ENCODE assay signal across 20 cellular contexts in genomic region chr17:4551141-4551540, GRCh38. TPM values are rescaled to one million over a fixed set of nuclear protein-coding genes. Genes with fewer than 3 reads are reported as not detected.
DNase-seq lines count a peak whose midpoint lies in the region; ATAC-seq and TF ChIP-seq lines count a peak whose summit lies in the region.
"Had no signal": no experiment of that assay in that cellular context is flagged by ENCODE, and none has a peak within 500 bp of the region (broad histone marks: within the 10 kb centered on the region; RNA-seq: fewer than 3 reads in every experiment).

No MANE protein-coding gene starts in this region.

- H3K4me3 ChIP-seq in HCT116 (replicated peaks in 1 of 2; ENCODE audit: low read depth in 1 of 2, low read length in 2 of 2) = no peak overlapping the region
- no peak overlapping the region for H3K4me3 ChIP-seq in WERI-Rb-1 (ENCODE audit: low read depth, low read length)
- H3K4me3 ChIP-seq in neural progenitor cell = no peak overlapping the region
- H3K4me3 ChIP-seq in aorta (ENCODE audit: low read length in 2 of 2) = no peak overlapping the region
- H3K4me3 ChIP-seq: cardiac muscle cell, heart right ventricle, stomach had no signal

- no peak overlapping the region for H3K27ac Mint-ChIP-seq in neural progenitor cell
- H3K27ac Mint-ChIP-seq: naive thymus-derived CD4-positive, alpha-beta T cell had no signal

- peaks cover 16% of the 10 kb centered on the region for H3K4me1 Mint-ChIP-seq in neural progenitor cell

- H3K36me3 ChIP-seq in HCT116 (ENCODE audit: control insufficient read depth in 1 of 2, insufficient read depth in 2 of 2, low read length in 2 of 2) (peaks cover 36 to 82% of the 10 kb centered on the region in 2 experiments), WERI-Rb-1 (peaks cover 71% of the 10 kb centered on the region), neural progenitor cell (no peaks in the 10 kb centered on the region), aorta (ENCODE audit: control insufficient read depth in 1 of 2, insufficient read depth in 2 of 2, low read length in 1 of 2) (peaks cover 0 to 10% of the 10 kb centered on the region in 2 donors)

- intact Hi-C loops in HCT116 (cut with micrococcal nuclease) = no loop called here
- intact Hi-C loops in aorta (cut with DNase I) = no loop called here

- H3K9ac ChIP-seq in HCT116 (ENCODE audit: low read length) (no peak overlapping the region), neural progenitor cell (no peak overlapping the region)

- DNase-seq in activated naive CD4-positive, alpha-beta T cell treated with anti-CD3 and anti-CD28 coated beads, Interleukin-2, amount 50 U/mL, for 16 hours = peak; percentile 21
- DNase-seq in activated naive CD4-positive, alpha-beta T cell (lab: John Stamatoyannopoulos, UW) = no peak
- DNase-seq in HCT116 (ENCODE audit: low read depth, low spot score) (no peak), WERI-Rb-1 (no peak), neural progenitor cell (ENCODE audit: low spot score) (no peak), aorta (no peak)
- DNase-seq: activated CD4-positive, alpha-beta T cell treated with anti-CD3 and anti-CD28 coated beads for 4 hours; activated gamma-delta T cell treated with Interleukin-2 at 50 U/mL for 16 hours; BE2C; heart right ventricle; left colon; naive thymus-derived CD4-positive, alpha-beta T cell; NCI-H187 treated with DMSO at 0.1 percent for 48 hours; retina; stomach had no signal

- POLR2A ChIA-PET in HCT116 (lab: Charles Lee) = no interaction called here

- peaks cover 6% of the 10 kb centered on the region for H3K36me3 Mint-ChIP-seq in neural progenitor cell

- H4K20me1 ChIP-seq in HCT116 (ENCODE audit: insufficient read depth) (peaks cover 3% of the 10 kb centered on the region; the same call in 1 of the 2 replicates), neural progenitor cell (ENCODE audit: low read depth) (peaks cover 4% of the 10 kb centered on the region)

- TF ChIP-seq POLR2A in HCT116 (IDR thresholded peaks at IDR 0.05; ENCODE audit: borderline replicate concordance, extremely low read depth, insufficient read depth, insufficient read length) = no peak

- H3K79me2 ChIP-seq in HCT116 (ENCODE audit: insufficient read depth, low read length) = peaks cover 90% of the 10 kb centered on the region
- peaks cover 18% of the 10 kb centered on the region for H3K79me2 ChIP-seq in neural progenitor cell (ENCODE audit: low read depth)

- H3K27me3 Mint-ChIP-seq in neural progenitor cell (ENCODE audit: insufficient read depth, low read depth) = peaks cover 8% of the 10 kb centered on the region
- H3K27me3 Mint-ChIP-seq: naive thymus-derived CD4-positive, alpha-beta T cell had no signal

- peak; percentile 65 for ATAC-seq in HCT116
- no peak for ATAC-seq in GM18511 (IDR thresholded peaks at IDR 0.05; ENCODE audit: unreplicated experiment)
- ATAC-seq in aorta (ENCODE audit: low FRiP score) = no peak
- no peak for ATAC-seq in HG03521 (IDR thresholded peaks at IDR 0.05; ENCODE audit: unreplicated experiment)
- ATAC-seq: heart right ventricle; left colon; naive thymus-derived CD4-positive, alpha-beta T cell had no signal

- H3K27ac ChIP-seq in HCT116 (ENCODE audit: low read depth, low read length) (no peak overlapping the region), WERI-Rb-1 (no peak overlapping the region), neural progenitor cell (no peak overlapping the region), aorta (ENCODE audit: low read depth in 1 of 2, low read length in 2 of 2) (no peak overlapping the region)
- H3K27ac ChIP-seq: cardiac muscle cell, epithelial cell of prostate, heart right ventricle, stomach had no signal

- H3K9me2 ChIP-seq in HCT116 (ENCODE audit: insufficient read depth) = no peaks in the 10 kb centered on the region

- TF ChIP-seq RAD21 in HCT116 (IDR thresholded peaks at IDR 0.05; ENCODE audit: low read depth) = no peak; the same call in 1 of the 2 replicates

- RAD21 ChIA-PET in HCT116 (lab: Charles Lee; ENCODE audit: low non-redundant PET in 1 of 2, low total read pairs in 2 of 2, uncharacterized antibody in 2 of 2, unreplicated experiment in 2 of 2) = no interaction called here

- no TSS peak for BruUV-seq in HCT116 (replicated peaks; lab: Mats Ljungman, UMichigan)

- CTCF ChIA-PET in HCT116 (lab: Charles Lee) = interaction anchor here (1.1 kb wide), 1 partner anchor 16 kb away, joined by 3 read pairs; no protein-coding TSS in a partner anchor

- peaks cover 6 to 22% of the 10 kb centered on the region in 2 experiments; a peak in 3 of 4 replicates for H3K4me1 ChIP-seq in HCT116 (ENCODE audit: control insufficient read depth in 1 of 2, insufficient read depth in 2 of 2, low read length in 2 of 2)
- H3K4me1 ChIP-seq in neural progenitor cell = peaks cover 17% of the 10 kb centered on the region
- H3K4me1 ChIP-seq in aorta (ENCODE audit: control insufficient read depth in 1 of 2, insufficient read depth in 2 of 2, low read length in 2 of 2) = no peaks in the 10 kb centered on the region
- H3K4me1 ChIP-seq: BE2C had no signal

- no peaks in the 10 kb centered on the region for H3K27me3 ChIP-seq in HCT116 (ENCODE audit: insufficient read depth, low read length)
- no peaks in the 10 kb centered on the region for H3K27me3 ChIP-seq in WERI-Rb-1 (ENCODE audit: insufficient read depth, low read depth, severe bottlenecking)
- no peaks in the 10 kb centered on the region for H3K27me3 ChIP-seq in neural progenitor cell
- H3K27me3 ChIP-seq in aorta (ENCODE audit: control insufficient read depth in 1 of 2, insufficient read depth in 2 of 2, low read length in 1 of 2) = no peaks in the 10 kb centered on the region
- H3K27me3 ChIP-seq: BE2C, cardiac muscle cell, heart right ventricle, stomach had no signal

- H3K9me3 ChIP-seq in HCT116 (ENCODE audit: control insufficient read depth in 1 of 2, insufficient read depth in 1 of 2, low read depth in 1 of 2, low read length in 2 of 2) (no peaks in the 10 kb centered on the region), WERI-Rb-1 (ENCODE audit: severe bottlenecking) (no peaks in the 10 kb centered on the region), neural progenitor cell (ENCODE audit: low read depth) (no peaks in the 10 kb centered on the region), aorta (ENCODE audit: control insufficient read depth, low read length) (no peaks in the 10 kb centered on the region)
- H3K9me3 ChIP-seq: BE2C, heart right ventricle, stomach had no signal

- peaks cover 8% of the 10 kb centered on the region for H3F3A ChIP-seq in neural progenitor cell (ENCODE audit: low read depth)

- TF ChIP-seq CTCF in HCT116 (IDR thresholded peaks at IDR 0.05 in 2 of 3, conservative IDR thresholded peaks at IDR 0.05 in 1 of 3; ENCODE audit: borderline replicate concordance in 1 of 3, insufficient read depth in 1 of 3, low read depth in 2 of 3, low read length in 2 of 3) (peak in 2 of 3 experiments; percentile 47 to 49; a peak in 4 of 6 replicates), WERI-Rb-1 (IDR thresholded peaks at IDR 0.05; ENCODE audit: low read depth, low read length) (0 out of 2 replicates have a peak, but pooled peaks have one; percentile 24), neural progenitor cell (IDR thresholded peaks at IDR 0.05) (peak; percentile 15)

- 80 to 85% methylated on average over 8 of the region's 8 CpGs for WGBS in aorta, 2 donors

- no peak overlapping the region for H2AFZ ChIP-seq in HCT116 (ENCODE audit: low read depth, low read length, poor library complexity, severe bottlenecking)
- H2AFZ ChIP-seq in neural progenitor cell (replicated peaks) = no peak overlapping the region

- H3K4me2 ChIP-seq in HCT116 (ENCODE audit: low read length) (no peak overlapping the region), neural progenitor cell (no peak overlapping the region)

- no peaks in the 10 kb centered on the region for H3K9me3 Mint-ChIP-seq in neural progenitor cell
- H3K9me3 Mint-ChIP-seq: naive thymus-derived CD4-positive, alpha-beta T cell had no signal

- no peak overlapping the region for H3K4me3 Mint-ChIP-seq in neural progenitor cell

RNA-seq across cellular contexts. Expression of gene MYBBP1A, which starts 4.0 kb away (rescaled TPM):
- total RNA-seq in HCT116 (2021; ENCODE audit: unreplicated experiment) (130 TPM), neural progenitor cell (ENCODE audit: low replicate concordance) (17.4 and 44.6 TPM in 2 replicates), aorta (10 to 100 TPM; 35.2 to 36.6 TPM)
- 64.6 and 68.0 TPM in 2 replicates for polyA plus RNA-seq in HCT116 (2012)
- polyA plus RNA-seq in aorta = 10 to 100 TPM in 1 of 2 donors, 1 to 10 TPM in 1; 8.0 to 37.6 TPM

RNA-seq across cellular contexts. Expression of gene GGT6, which starts 9.2 kb away (rescaled TPM):
- total RNA-seq in HCT116 (2021; ENCODE audit: unreplicated experiment) (0.10 TPM), neural progenitor cell (ENCODE audit: low replicate concordance) (not detected in 2 replicates), aorta (not detected)
- 0.03 TPM in 1 of 2 replicates, not detected in the other for polyA plus RNA-seq in HCT116 (2012)
- 1 to 10 TPM in 1 of 2 donors, not detected in 1; 3.5 TPM for polyA plus RNA-seq in aorta
- total RNA-seq: cardiac muscle cell; G401; naive thymus-derived CD4-positive, alpha-beta T cell had no signal
- polyA plus RNA-seq: cardiac muscle cell; naive thymus-derived CD4-positive, alpha-beta T cell had no signal

RNA-seq across cellular contexts. Expression of gene SMTNL2, which starts 33.2 kb away (rescaled TPM):
- total RNA-seq in HCT116 (2021; ENCODE audit: unreplicated experiment) (2.3 TPM), neural progenitor cell (ENCODE audit: low replicate concordance) (3.0 and 5.2 TPM in 2 replicates), aorta (1 to 10 TPM in 1 of 2 donors, under 1 TPM in 1; 0.49 to 1.7 TPM)
- 1.2 and 1.7 TPM in 2 replicates for polyA plus RNA-seq in HCT116 (2012)
- not detected for polyA plus RNA-seq in aorta
- total RNA-seq: G401; naive thymus-derived CD4-positive, alpha-beta T cell had no signal
- polyA plus RNA-seq: naive thymus-derived CD4-positive, alpha-beta T cell had no signal

RNA-seq across cellular contexts. Expression of gene SPNS2, which starts 52.5 kb away (rescaled TPM):
- total RNA-seq in HCT116 (2021; ENCODE audit: unreplicated experiment) = 1.6 TPM
- 4.5 and 5.8 TPM in 2 replicates for polyA plus RNA-seq in HCT116 (2012)
- total RNA-seq in neural progenitor cell (ENCODE audit: low replicate concordance) = 0.34 and 1.7 TPM in 2 replicates
- total RNA-seq in aorta = 10 to 100 TPM; 31.3 to 56.2 TPM
- polyA plus RNA-seq in aorta = 1 to 10 TPM; 2.3 to 3.1 TPM
- polyA plus RNA-seq: naive thymus-derived CD4-positive, alpha-beta T cell had no signal
